In genomic region chr3:99637381-99638111, GRCh38 we compare ENCODE assay signal across 1 cellular context.
TF ChIP-seq lines count a peak whose summit lies in the region.

No MANE protein-coding gene starts in this region.

TF ChIP-seq in GM12878, 131 proteins besides CTCF, POLR2A, EP300 and RAD21 (continued from another document):
- TF ChIP-seq, protein P1, sequence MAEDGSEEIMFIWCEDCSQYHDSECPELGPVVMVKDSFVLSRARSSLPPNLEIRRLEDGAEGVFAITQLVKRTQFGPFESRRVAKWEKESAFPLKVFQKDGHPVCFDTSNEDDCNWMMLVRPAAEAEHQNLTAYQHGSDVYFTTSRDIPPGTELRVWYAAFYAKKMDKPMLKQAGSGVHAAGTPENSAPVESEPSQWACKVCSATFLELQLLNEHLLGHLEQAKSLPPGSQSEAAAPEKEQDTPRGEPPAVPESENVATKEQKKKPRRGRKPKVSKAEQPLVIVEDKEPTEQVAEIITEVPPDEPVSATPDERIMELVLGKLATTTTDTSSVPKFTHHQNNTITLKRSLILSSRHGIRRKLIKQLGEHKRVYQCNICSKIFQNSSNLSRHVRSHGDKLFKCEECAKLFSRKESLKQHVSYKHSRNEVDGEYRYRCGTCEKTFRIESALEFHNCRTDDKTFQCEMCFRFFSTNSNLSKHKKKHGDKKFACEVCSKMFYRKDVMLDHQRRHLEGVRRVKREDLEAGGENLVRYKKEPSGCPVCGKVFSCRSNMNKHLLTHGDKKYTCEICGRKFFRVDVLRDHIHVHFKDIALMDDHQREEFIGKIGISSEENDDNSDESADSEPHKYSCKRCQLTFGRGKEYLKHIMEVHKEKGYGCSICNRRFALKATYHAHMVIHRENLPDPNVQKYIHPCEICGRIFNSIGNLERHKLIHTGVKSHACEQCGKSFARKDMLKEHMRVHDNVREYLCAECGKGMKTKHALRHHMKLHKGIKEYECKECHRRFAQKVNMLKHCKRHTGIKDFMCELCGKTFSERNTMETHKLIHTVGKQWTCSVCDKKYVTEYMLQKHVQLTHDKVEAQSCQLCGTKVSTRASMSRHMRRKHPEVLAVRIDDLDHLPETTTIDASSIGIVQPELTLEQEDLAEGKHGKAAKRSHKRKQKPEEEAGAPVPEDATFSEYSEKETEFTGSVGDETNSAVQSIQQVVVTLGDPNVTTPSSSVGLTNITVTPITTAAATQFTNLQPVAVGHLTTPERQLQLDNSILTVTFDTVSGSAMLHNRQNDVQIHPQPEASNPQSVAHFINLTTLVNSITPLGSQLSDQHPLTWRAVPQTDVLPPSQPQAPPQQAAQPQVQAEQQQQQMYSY (CRISPR knock-in tag; IDR thresholded peaks at IDR 0.05): no peak
- no peak for TF ChIP-seq ZBTB11 (CRISPR knock-in tag; IDR thresholded peaks at IDR 0.05)
- no peak for TF ChIP-seq CBX3 (IDR thresholded peaks at IDR 0.05; ENCODE audit: borderline replicate concordance, low read depth)
